23 cellular contexts compared by ENCODE assay signal in genomic region chr2:40824269-40824668, GRCh38.
"Had no signal": no experiment of that assay in that cellular context is flagged by ENCODE, and none has a peak within 500 bp of the region (broad histone marks: within the 10 kb centered on the region; RNA-seq: fewer than 3 reads in every experiment).

No MANE protein-coding gene starts in this region.

- H3K27me3 ChIP-seq: body of pancreas, hepatocyte, neural progenitor cell, testis, upper lobe of left lung had no signal

- H3K9me3 ChIP-seq: body of pancreas, testis, upper lobe of left lung had no signal

- H3K79me2 ChIP-seq: hepatocyte had no signal

- H3K4me1 ChIP-seq: body of pancreas, neural progenitor cell, testis, upper lobe of left lung had no signal

- H3K36me3 ChIP-seq: neural progenitor cell, upper lobe of left lung had no signal

- DNase-seq: activated CD4-positive, alpha-beta T cell treated with anti-CD3 and anti-CD28 coated beads, Interleukin-2, amount 50 U/mL, for 1 hour; activated CD4-positive, CD25-positive, alpha-beta regulatory T cell treated with anti-CD3 and anti-CD28 coated beads, Interleukin-2, amount 50 U/mL, for 72 hours; activated CD8-positive, alpha-beta T cell treated with anti-CD3 and anti-CD28 coated beads, Interleukin-2, amount 10 ng/mL, durations not matched to agents 7 days and 5 days; activated gamma-delta T cell; activated naive CD4-positive, alpha-beta T cell treated with anti-CD3 and anti-CD28 coated beads, Interleukin-2, amount 50 U/mL, for 16 hours; activated naive CD8-positive, alpha-beta T cell treated with anti-CD3 and anti-CD28 coated beads, Interleukin-2, amount 50 U/mL, for 24 hours; body of pancreas; caudate nucleus; effector CD4-positive, alpha-beta T cell; erythroblast; foreskin fibroblast; immature natural killer cell; naive thymus-derived CD4-positive, alpha-beta T cell; posterior cingulate gyrus; stimulated activated CD4-positive, alpha-beta T cell treated with anti-CD3 and anti-CD28 coated beads, Interleukin-4, amount 100 ng/mL, for 1 hour; stimulated activated naive CD4-positive, alpha-beta T cell; T-helper 2 cell; testis; upper lobe of left lung had no signal

- H3K4me2 ChIP-seq: hepatocyte, neural progenitor cell had no signal

- H3K27ac ChIP-seq: body of pancreas, hepatocyte, neural progenitor cell, testis, upper lobe of left lung, VCaP had no signal

- ATAC-seq: activated CD8-positive, alpha-beta T cell treated with anti-CD3 and anti-CD28 coated beads, Interleukin-2, amount 10 ng/mL, durations not matched to agents 7 days and 5 days; activated naive CD8-positive, alpha-beta T cell treated with anti-CD3 and anti-CD28 coated beads, Interleukin-2, amount 50 U/mL, for 24 hours; body of pancreas; left lobe of liver; naive thymus-derived CD4-positive, alpha-beta T cell had no signal

- H2AFZ ChIP-seq: hepatocyte, neural progenitor cell had no signal

- H3K9ac ChIP-seq: neural progenitor cell had no signal

- H3K4me3 ChIP-seq: body of pancreas, hepatocyte, neural progenitor cell, testis, upper lobe of left lung had no signal
